In the genomic region with DNA sequence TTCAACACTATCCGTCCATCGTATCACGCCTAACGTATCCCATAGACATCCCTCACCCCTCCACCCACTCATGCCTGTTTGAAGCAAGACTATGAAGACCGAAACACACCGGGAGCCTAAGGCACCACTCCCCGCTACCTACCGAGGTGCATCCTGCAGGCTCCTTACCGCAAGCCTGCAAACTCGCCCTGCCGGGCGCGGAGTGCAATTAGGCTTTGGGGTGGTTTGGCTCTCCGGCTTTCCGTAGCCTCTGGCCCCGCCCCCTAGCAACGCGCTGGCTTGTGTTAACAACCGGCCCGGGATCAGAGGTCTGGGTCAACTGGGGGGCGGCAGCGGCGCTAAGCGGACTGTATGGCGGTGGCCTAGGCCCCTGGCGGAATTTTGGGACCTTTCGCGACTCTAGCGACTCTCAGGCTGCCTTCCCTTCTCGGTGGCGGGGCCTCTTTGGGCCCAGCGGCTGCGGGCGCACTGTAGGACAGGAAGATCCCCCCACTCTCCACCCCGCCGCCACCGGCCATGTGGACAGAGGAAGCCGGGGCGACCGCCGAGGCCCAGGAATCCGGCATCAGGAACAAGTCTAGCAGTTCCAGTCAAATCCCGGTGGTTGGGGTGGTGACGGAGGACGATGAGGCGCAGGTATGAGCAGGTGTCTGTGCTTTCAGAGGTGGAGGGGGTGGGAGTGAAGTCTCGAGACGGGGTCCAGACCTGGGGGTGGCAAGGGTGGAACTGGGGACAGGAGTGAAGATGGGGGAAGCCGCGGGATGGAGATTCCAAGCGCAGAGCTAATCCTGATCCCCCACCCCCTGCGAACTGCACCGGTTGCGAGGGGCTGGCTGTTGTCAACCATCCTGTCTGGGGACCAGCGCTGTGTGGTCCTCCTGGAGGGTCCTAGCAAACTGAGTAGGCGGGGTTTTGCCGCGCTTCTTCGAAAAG, we compare ENCODE assay signal across 1 cellular context.
TF ChIP-seq lines count a peak whose summit lies in the region.

CFAP69 (plus strand) TSS at position 266 of the 933 bp plus-strand sequence; CDS start at position 517, 251 bp downstream.

TF ChIP-seq in HepG2, 621 proteins besides CTCF, POLR2A, EP300 and RAD21 (continued from another document and continues in another):
- TF ChIP-seq, protein P1, sequence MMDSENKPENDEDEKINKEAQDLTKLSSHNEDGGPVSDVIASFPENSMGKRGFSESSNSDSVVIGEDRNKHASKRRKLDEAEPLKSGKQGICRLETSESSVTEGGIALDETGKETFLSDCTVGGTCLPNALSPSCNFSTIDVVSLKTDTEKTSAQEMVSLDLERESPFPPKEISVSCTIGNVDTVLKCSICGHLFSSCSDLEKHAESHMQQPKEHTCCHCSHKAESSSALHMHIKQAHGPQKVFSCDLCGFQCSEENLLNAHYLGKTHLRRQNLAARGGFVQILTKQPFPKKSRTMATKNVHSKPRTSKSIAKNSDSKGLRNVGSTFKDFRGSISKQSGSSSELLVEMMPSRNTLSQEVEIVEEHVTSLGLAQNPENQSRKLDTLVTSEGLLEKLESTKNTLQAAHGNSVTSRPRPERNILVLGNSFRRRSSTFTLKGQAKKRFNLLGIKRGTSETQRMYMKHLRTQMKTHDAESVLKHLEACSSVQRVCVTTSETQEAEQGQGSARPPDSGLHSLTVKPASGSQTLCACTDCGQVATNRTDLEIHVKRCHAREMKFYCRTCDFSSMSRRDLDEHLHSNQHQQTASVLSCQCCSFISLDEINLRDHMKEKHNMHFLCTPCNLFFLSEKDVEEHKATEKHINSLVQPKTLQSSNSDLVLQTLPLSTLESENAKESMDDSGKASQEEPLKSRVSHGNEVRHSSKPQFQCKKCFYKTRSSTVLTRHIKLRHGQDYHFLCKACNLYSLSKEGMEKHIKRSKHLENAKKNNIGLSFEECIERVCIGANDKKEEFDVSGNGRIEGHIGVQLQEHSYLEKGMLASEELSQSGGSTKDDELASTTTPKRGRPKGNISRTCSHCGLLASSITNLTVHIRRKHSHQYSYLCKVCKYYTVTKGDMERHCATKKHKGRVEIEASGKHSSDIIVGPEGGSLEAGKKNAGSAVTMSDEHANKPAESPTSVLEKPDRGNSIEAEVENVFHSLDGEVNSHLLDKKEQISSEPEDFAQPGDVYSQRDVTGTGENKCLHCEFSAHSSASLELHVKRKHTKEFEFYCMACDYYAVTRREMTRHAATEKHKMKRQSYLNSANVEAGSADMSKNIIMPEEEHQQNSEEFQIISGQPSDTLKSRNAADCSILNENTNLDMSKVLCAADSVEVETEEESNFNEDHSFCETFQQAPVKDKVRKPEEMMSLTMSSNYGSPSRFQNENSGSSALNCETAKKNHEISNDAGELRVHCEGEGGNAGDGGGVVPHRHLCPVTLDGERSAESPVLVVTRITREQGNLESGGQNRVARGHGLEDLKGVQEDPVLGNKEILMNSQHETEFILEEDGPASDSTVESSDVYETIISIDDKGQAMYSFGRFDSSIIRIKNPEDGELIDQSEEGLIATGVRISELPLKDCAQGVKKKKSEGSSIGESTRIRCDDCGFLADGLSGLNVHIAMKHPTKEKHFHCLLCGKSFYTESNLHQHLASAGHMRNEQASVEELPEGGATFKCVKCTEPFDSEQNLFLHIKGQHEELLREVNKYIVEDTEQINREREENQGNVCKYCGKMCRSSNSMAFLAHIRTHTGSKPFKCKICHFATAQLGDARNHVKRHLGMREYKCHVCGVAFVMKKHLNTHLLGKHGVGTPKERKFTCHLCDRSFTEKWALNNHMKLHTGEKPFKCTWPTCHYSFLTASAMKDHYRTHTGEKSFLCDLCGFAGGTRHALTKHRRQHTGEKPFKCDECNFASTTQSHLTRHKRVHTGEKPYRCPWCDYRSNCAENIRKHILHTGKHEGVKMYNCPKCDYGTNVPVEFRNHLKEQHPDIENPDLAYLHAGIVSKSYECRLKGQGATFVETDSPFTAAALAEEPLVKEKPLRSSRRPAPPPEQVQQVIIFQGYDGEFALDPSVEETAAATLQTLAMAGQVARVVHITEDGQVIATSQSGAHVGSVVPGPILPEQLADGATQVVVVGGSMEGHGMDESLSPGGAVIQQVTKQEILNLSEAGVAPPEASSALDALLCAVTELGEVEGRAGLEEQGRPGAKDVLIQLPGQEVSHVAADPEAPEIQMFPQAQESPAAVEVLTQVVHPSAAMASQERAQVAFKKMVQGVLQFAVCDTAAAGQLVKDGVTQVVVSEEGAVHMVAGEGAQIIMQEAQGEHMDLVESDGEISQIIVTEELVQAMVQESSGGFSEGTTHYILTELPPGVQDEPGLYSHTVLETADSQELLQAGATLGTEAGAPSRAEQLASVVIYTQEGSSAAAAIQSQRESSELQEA (CRISPR knock-in tag; IDR thresholded peaks at IDR 0.05; ENCODE audit: not compliant biosample characterization) = no peak
- TF ChIP-seq HNF4G (IDR thresholded peaks at IDR 0.05; ENCODE audit: borderline replicate concordance, low read depth, low read length) (peak; percentile 71; the same call in 1 of the 2 replicates), HNF4G (CRISPR knock-in tag; IDR thresholded peaks at IDR 0.05; ENCODE audit: borderline replicate concordance, low read depth) (peak; percentile 66; the same call in 1 of the 2 replicates), ZNF530 (CRISPR knock-in tag; IDR thresholded peaks at IDR 0.05; ENCODE audit: low read depth) (no peak), AHR (CRISPR knock-in tag; IDR thresholded peaks at IDR 0.05) (no peak), ZFP90 (CRISPR knock-in tag; IDR thresholded peaks at IDR 0.05; ENCODE audit: borderline replicate concordance) (peak; percentile 65), TEAD2 (CRISPR knock-in tag; IDR thresholded peaks at IDR 0.05) (no peak), ZNF646 (CRISPR knock-in tag; IDR thresholded peaks at IDR 0.05) (no peak), SAP130 (CRISPR knock-in tag; IDR thresholded peaks at IDR 0.05; ENCODE audit: low read depth) (peak; percentile 99), ZNF619 (CRISPR knock-in tag; IDR thresholded peaks at IDR 0.05) (0 out of 2 replicates have a peak, but pooled peaks have one; percentile 23), NAIF1 (CRISPR knock-in tag; IDR thresholded peaks at IDR 0.05; ENCODE audit: borderline replicate concordance) (no peak), FOXC1 (CRISPR knock-in tag; IDR thresholded peaks at IDR 0.05; ENCODE audit: borderline replicate concordance) (0 out of 2 replicates have a peak, but pooled peaks have one; percentile 69), ZIK1 (CRISPR knock-in tag; IDR thresholded peaks at IDR 0.05; ENCODE audit: borderline replicate concordance, low read depth) (no peak; the same call in 1 of the 2 replicates), ZNF138 (CRISPR knock-in tag; IDR thresholded peaks at IDR 0.05; ENCODE audit: low read depth) (no peak), SRSF4 (IDR thresholded peaks at IDR 0.05; ENCODE audit: low read depth, low read length, poor library complexity, severe bottlenecking) (no peak), MIER2 (CRISPR knock-in tag; IDR thresholded peaks at IDR 0.05) (no peak), ZNF598 (CRISPR knock-in tag; IDR thresholded peaks at IDR 0.05; ENCODE audit: borderline replicate concordance) (peak; percentile 77; the same call in 1 of the 2 replicates), U2AF1 (optimal IDR thresholded peaks at IDR 0.05; ENCODE audit: low read depth, low read length) (no peak), TOPORS (CRISPR knock-in tag; IDR thresholded peaks at IDR 0.05) (peak; percentile 58; the same call in 1 of the 2 replicates), BORCS8-MEF2B (CRISPR knock-in tag; IDR thresholded peaks at IDR 0.05) (peak; percentile 83; the same call in 1 of the 2 replicates), ADNP (CRISPR knock-in tag; IDR thresholded peaks at IDR 0.05) (no peak), SNAI1 (CRISPR knock-in tag; IDR thresholded peaks at IDR 0.05; ENCODE audit: borderline replicate concordance) (peak; percentile 77; the same call in 1 of the 2 replicates), ZHX1 (CRISPR knock-in tag; IDR thresholded peaks at IDR 0.05; ENCODE audit: low read depth) (no peak)
- TF ChIP-seq, protein P2, sequence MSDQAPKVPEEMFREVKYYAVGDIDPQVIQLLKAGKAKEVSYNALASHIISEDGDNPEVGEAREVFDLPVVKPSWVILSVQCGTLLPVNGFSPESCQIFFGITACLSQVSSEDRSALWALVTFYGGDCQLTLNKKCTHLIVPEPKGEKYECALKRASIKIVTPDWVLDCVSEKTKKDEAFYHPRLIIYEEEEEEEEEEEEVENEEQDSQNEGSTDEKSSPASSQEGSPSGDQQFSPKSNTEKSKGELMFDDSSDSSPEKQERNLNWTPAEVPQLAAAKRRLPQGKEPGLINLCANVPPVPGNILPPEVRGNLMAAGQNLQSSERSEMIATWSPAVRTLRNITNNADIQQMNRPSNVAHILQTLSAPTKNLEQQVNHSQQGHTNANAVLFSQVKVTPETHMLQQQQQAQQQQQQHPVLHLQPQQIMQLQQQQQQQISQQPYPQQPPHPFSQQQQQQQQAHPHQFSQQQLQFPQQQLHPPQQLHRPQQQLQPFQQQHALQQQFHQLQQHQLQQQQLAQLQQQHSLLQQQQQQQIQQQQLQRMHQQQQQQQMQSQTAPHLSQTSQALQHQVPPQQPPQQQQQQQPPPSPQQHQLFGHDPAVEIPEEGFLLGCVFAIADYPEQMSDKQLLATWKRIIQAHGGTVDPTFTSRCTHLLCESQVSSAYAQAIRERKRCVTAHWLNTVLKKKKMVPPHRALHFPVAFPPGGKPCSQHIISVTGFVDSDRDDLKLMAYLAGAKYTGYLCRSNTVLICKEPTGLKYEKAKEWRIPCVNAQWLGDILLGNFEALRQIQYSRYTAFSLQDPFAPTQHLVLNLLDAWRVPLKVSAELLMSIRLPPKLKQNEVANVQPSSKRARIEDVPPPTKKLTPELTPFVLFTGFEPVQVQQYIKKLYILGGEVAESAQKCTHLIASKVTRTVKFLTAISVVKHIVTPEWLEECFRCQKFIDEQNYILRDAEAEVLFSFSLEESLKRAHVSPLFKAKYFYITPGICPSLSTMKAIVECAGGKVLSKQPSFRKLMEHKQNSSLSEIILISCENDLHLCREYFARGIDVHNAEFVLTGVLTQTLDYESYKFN (CRISPR knock-in tag; conservative IDR thresholded peaks at IDR 0.05) = peak; percentile 60
